Comparison of ENCODE assay signal across 8 cellular contexts in the genomic region with DNA sequence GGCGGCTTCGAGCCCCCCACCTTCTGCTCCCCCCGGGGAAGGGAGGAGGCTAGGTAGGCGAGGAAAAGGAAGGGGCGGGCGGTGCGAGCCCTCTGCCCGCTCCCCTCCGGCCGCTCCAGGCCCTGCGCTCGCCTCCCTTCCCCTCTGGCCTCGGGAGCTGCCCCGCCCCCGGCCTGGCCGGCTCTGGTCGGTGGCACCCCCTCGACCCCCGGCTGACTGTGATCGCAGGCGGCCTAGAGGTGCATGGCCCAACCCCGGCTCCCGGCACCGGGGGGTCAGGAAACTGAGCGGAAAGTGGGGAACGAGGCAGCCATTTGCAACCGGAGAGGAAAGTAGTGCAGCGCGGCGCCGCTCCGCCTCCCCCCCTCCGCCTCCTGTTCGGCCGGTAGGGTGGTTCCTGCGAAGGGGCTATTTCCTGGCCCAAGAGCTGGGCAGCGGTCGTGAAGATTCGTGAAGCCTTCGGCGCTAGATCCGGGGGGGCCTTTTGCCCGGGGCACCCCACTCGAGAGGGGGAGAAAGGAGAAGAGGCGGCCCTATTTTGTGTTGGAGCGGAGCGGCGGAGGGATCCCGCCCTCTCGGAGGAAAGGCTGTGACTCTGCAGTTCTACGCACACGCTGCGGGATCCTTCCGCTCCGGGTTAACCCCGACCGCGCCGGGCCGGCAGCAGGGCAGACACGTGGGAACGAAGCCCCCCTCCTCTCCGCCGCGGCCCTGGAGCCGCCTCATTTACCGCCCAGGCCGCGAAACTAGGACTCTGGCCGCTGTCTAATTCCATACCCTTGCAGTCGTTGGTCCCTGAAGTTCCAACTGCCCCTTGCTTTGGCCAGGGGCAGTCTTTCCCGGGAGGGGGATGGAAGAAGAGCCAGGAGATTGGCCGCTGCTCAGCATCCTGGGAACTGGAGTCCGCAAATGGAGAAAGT. TPM values are rescaled to one million over a fixed set of nuclear protein-coding genes. Genes with fewer than 3 reads are reported as not detected.
DNase-seq lines count a peak whose midpoint lies in the region; ATAC-seq and TF ChIP-seq lines count a peak whose summit lies in the region.

A gene with protein sequence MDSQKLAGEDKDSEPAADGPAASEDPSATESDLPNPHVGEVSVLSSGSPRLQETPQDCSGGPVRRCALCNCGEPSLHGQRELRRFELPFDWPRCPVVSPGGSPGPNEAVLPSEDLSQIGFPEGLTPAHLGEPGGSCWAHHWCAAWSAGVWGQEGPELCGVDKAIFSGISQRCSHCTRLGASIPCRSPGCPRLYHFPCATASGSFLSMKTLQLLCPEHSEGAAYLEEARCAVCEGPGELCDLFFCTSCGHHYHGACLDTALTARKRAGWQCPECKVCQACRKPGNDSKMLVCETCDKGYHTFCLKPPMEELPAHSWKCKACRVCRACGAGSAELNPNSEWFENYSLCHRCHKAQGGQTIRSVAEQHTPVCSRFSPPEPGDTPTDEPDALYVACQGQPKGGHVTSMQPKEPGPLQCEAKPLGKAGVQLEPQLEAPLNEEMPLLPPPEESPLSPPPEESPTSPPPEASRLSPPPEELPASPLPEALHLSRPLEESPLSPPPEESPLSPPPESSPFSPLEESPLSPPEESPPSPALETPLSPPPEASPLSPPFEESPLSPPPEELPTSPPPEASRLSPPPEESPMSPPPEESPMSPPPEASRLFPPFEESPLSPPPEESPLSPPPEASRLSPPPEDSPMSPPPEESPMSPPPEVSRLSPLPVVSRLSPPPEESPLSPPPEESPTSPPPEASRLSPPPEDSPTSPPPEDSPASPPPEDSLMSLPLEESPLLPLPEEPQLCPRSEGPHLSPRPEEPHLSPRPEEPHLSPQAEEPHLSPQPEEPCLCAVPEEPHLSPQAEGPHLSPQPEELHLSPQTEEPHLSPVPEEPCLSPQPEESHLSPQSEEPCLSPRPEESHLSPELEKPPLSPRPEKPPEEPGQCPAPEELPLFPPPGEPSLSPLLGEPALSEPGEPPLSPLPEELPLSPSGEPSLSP (N-terminal part only) (minus strand): TSS at position 558 of the 920 bp plus-strand sequence. CDS start 5,470 bp downstream, outside the sequence.

- H3K4me3 Mint-ChIP-seq in neural crest cell = peak within 1 kb of the TSS; percentile 97

- peak in 1 of 4 donors; percentile 14 for TF ChIP-seq POLR2A in stomach (IDR thresholded peaks at IDR 0.05)

- intact Hi-C loops in stomach (cut with DNase I; ENCODE audit: low total_unique reads) = loop anchor here (10.0 kb wide), 1 partner anchor 64 kb away; no protein-coding TSS in a partner anchor

- peak; percentile 41 for TF ChIP-seq EP300 in stomach (IDR thresholded peaks at IDR 0.05)

- H3K36me3 Mint-ChIP-seq in neural crest cell (ENCODE audit: low read depth) = no peaks in the 10 kb centered on the region

- no peaks in the 10 kb centered on the region for H3K27me3 ChIP-seq in MG63
- H3K27me3 ChIP-seq in stomach = no peaks in the 10 kb centered on the region

- H3K27me3 Mint-ChIP-seq in neural crest cell (ENCODE audit: low read depth) = no peaks in the 10 kb centered on the region

- DNase-seq in D341Med (ENCODE audit: low spot score) = peak; percentile 94
- peak; percentile 97 for DNase-seq in MG63
- peak; percentile 65 for DNase-seq in SIG-M5 (lab: John Stamatoyannopoulos, UW)
- DNase-seq in activated gamma-delta T cell (lab: John Stamatoyannopoulos, UW) = peak; percentile 75
- DNase-seq in foreskin fibroblast = peak; percentile 97 to 99
- DNase-seq in neural crest cell (ENCODE audit: low read depth, low spot score) = peak; percentile 91
- peak; percentile 91 for DNase-seq in stomach

- H3K36me3 ChIP-seq in MG63 (peaks cover 21% of the 10 kb centered on the region), stomach (no peaks in the 10 kb centered on the region)

- no peaks in the 10 kb centered on the region for H3K9me3 Mint-ChIP-seq in neural crest cell

- ATAC-seq in GM21786 (IDR thresholded peaks at IDR 0.05; ENCODE audit: unreplicated experiment) = peak; percentile 47

- peak within 1 kb of the TSS; percentile 99 for H3K27ac Mint-ChIP-seq in neural crest cell (ENCODE audit: unreplicated experiment)

- H3K4me3 ChIP-seq in MG63 (peak within 1 kb of the TSS; percentile 82), foreskin fibroblast (ENCODE audit: low read depth in 1 of 2, low read length in 2 of 2) (peak within 1 kb of the TSS; percentile 85 to 96), stomach (peak within 1 kb of the TSS; percentile 80 to 99 (median 97))

- H3K4me1 Mint-ChIP-seq in neural crest cell = peaks cover 50% of the 10 kb centered on the region

- peak within 1 kb of the TSS; percentile 91 to 98 (median 95) for H3K27ac ChIP-seq in stomach

- peaks cover 42 to 57% (median 48%) of the 10 kb centered on the region in 4 donors for H3K4me1 ChIP-seq in stomach

- H3K9me3 ChIP-seq in MG63 (no peaks in the 10 kb centered on the region), stomach (no peaks in the 10 kb centered on the region)

- TF ChIP-seq CTCF in foreskin fibroblast (IDR thresholded peaks at IDR 0.05; ENCODE audit: low read depth, low read length) (peak; percentile 16), neural crest cell (conservative IDR thresholded peaks at IDR 0.05) (peak; percentile 62), stomach (IDR thresholded peaks at IDR 0.05) (peak in 3 of 7 experiments; percentile 28 to 61 (median 51))

- WGBS in stomach, 5 donors = 0 to 1% (median 0%) methylated on average over 43 to 74 of the region's 74 CpGs

RNA-seq across cellular contexts. Expression of the gene that starts here (rescaled TPM):
- 8.6 and 11.7 TPM in 2 replicates for total RNA-seq in MG63 (2014; rRNA removed; shearing (Covaris generic); ENCODE audit: low replicate concordance)
- total RNA-seq in neural crest cell (99.8 and 107 TPM in 2 replicates), stomach (100 to 1,000 TPM in 3 of 5 donors, 10 to 100 TPM in 2; 65.4 to 220 (median 110) TPM)
- polyA plus RNA-seq in stomach = 10 to 100 TPM in 1 of 3 donors, 1 to 10 TPM in 2; 3.2 to 17.2 (median 7.4) TPM

Comparison
In these comparisons a context has a peak if more than half of its experiments do, and no peak if none do; other contexts are left out.
1. Peak in every context shown above with its lines: DNase-seq, ATAC-seq, H3K4me3 ChIP-seq and H3K27ac ChIP-seq.